ENCODE assay signal across 5 cellular contexts in genomic region chr13:24338721-24339120, GRCh38. TPM values are rescaled to one million over a fixed set of nuclear protein-coding genes. Genes with fewer than 3 reads are reported as not detected.
"Had no signal": no experiment of that assay in that cellular context is flagged by ENCODE, and none has a peak within 500 bp of the region (broad histone marks: within the 10 kb centered on the region; RNA-seq: fewer than 3 reads in every experiment).

No MANE protein-coding gene starts in this region.

- H3K4me3 ChIP-seq: GM23248 had no signal

- H3K9ac ChIP-seq: GM23248 had no signal

- H3K4me1 Mint-ChIP-seq: IgD-negative memory B cell had no signal

- H2AFZ ChIP-seq: GM23248 had no signal

- H3K27ac Mint-ChIP-seq: IgD-negative memory B cell had no signal

- DNase-seq: GM23248, HCEC 1CT, KBM-7 had no signal

- H3K4me3 Mint-ChIP-seq: IgD-negative memory B cell had no signal

- H3K27ac ChIP-seq: GM23248 had no signal

RNA-seq across cellular contexts. Expression of gene C1QTNF9, which starts 29.3 kb away (rescaled TPM):
- total RNA-seq: GM23248, H1 had no signal
- polyA plus RNA-seq: H1, IgD-negative memory B cell had no signal
